ENCODE assay signal across 21 cellular contexts in the genomic region with DNA sequence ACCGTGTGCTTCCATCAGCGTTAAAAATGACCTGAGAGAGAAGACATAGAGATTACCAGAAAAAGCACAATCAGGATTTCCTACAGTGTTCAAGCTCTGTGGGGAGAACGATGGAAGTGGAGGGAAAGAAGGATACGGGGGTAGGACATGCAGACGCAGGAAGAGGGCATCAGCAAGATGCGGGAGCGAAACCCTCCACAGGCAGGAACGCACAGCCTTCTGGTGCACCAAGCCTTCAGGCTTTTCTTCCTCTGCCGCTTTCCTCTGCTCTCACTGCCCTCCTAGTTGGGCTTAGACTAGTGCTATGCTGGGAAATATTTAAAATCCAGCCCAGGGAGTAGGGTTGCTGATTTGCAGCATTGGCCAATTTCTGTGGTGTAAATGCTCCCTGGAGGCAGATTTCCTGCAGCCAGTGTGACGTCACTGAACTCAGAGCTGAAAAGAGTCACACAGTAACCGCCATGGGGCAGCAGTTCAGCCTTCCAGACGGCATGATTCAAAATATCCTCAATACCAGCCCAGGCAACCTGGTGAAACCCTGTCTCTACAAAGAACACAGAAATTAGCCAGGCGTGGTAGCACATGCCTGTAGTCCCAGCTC.
"Had no signal": no experiment of that assay in that cellular context is flagged by ENCODE, and none has a peak within 500 bp of the region (broad histone marks: within the 10 kb centered on the region; RNA-seq: fewer than 3 reads in every experiment).

No MANE protein-coding gene starts in this region.

- ATAC-seq: left lung; sciatic nerve; stimulated activated memory B cell treated with anti-CD40 and anti-IgM and Interleukin-4, amounts not matched to agents 10 μg/mL and 1 μg/mL and 100 μg/mL, for 72 hours had no signal

- H3K27ac Mint-ChIP-seq: activated naive CD8-positive, alpha-beta T cell treated with anti-CD3 and anti-CD28 coated beads for 36 hours; immature natural killer cell; stimulated activated memory B cell treated with anti-CD40 and anti-IgM and Interleukin-4, amounts not matched to agents 10 μg/mL and 1 μg/mL and 100 μg/mL, for 72 hours had no signal

- H3K9me3 ChIP-seq: colonic mucosa, transverse colon had no signal

- H3K4me3 Mint-ChIP-seq: activated naive CD8-positive, alpha-beta T cell treated with anti-CD3 and anti-CD28 coated beads for 36 hours; central memory CD8-positive, alpha-beta T cell; immature natural killer cell; naive B cell; neural crest cell; stimulated activated memory B cell treated with anti-CD40 and anti-IgM and Interleukin-4, amounts not matched to agents 10 μg/mL and 1 μg/mL and 100 μg/mL, for 72 hours had no signal

- DNase-seq: activated CD4-positive, alpha-beta T cell treated with anti-CD3 and anti-CD28 coated beads for 4 hours; activated CD4-positive, alpha-beta T cell treated with anti-CD3 and anti-CD28 coated beads, Interleukin-2, amount 50 U/mL, for 48 hours; activated CD4-positive, CD25-positive, alpha-beta regulatory T cell; activated naive CD4-positive, alpha-beta T cell treated with Interleukin-2 at 50 U/mL for 16 hours; activated naive CD8-positive, alpha-beta T cell treated with anti-CD3 and anti-CD28 coated beads for 36 hours; activated T-cell treated with anti-CD3 and anti-CD28 coated beads, Interleukin-2, amount 50 U/mL, for 48 hours; colonic mucosa; immature natural killer cell; kidney glomerular epithelial cell; left lung; naive B cell; occipital lobe; small intestine; stimulated activated CD4-positive, alpha-beta T cell treated with anti-CD3 and anti-CD28 coated beads, Interleukin-15, amount 100 ng/mL, for 24 hours; T1000; transverse colon had no signal

- H3K9me3 Mint-ChIP-seq: activated naive CD8-positive, alpha-beta T cell treated with anti-CD3 and anti-CD28 coated beads for 36 hours; central memory CD8-positive, alpha-beta T cell; immature natural killer cell; neural crest cell had no signal

- H3K36me3 Mint-ChIP-seq: activated naive CD8-positive, alpha-beta T cell treated with anti-CD3 and anti-CD28 coated beads for 36 hours; immature natural killer cell; stimulated activated memory B cell treated with anti-CD40 and anti-IgM and Interleukin-4, amounts not matched to agents 10 μg/mL and 1 μg/mL and 100 μg/mL, for 72 hours had no signal

- H3K4me1 ChIP-seq: colonic mucosa, left lung, transverse colon had no signal

- H3K27ac ChIP-seq: colonic mucosa, left lung, transverse colon had no signal

- H3K4me3 ChIP-seq: colonic mucosa, left lung, lung, transverse colon had no signal

- H3K36me3 ChIP-seq: colonic mucosa, left lung, transverse colon had no signal

- H3K27me3 Mint-ChIP-seq: stimulated activated memory B cell treated with anti-CD40 and anti-IgM and Interleukin-4, amounts not matched to agents 10 μg/mL and 1 μg/mL and 100 μg/mL, for 72 hours had no signal

- H3K4me1 Mint-ChIP-seq: activated naive CD8-positive, alpha-beta T cell treated with anti-CD3 and anti-CD28 coated beads for 36 hours; central memory CD8-positive, alpha-beta T cell; immature natural killer cell; stimulated activated memory B cell treated with anti-CD40 and anti-IgM and Interleukin-4, amounts not matched to agents 10 μg/mL and 1 μg/mL and 100 μg/mL, for 72 hours had no signal

- H3K27me3 ChIP-seq: colonic mucosa, transverse colon had no signal
